In genomic region chr5:132065951-132066701, GRCh38 we compare ENCODE assay signal across 24 cellular contexts. TPM values are rescaled to one million over a fixed set of nuclear protein-coding genes. Genes with fewer than 3 reads are reported as not detected.
DNase-seq lines count a peak whose midpoint lies in the region; ATAC-seq and TF ChIP-seq lines count a peak whose summit lies in the region.
"Had no signal": no experiment of that assay in that cellular context is flagged by ENCODE, and none has a peak within 500 bp of the region (broad histone marks: within the 10 kb centered on the region; RNA-seq: fewer than 3 reads in every experiment).

No MANE protein-coding gene starts in this region.

- peak overlapping the region; percentile 56 for H2BK120ac ChIP-seq in IMR-90 (ENCODE audit: low read depth, low read length)

- H4K20me1 ChIP-seq in IMR-90 (ENCODE audit: insufficient read depth, low read length) (no peaks in the 10 kb centered on the region), osteoblast (ENCODE audit: insufficient read depth, low read length) (peaks cover 3% of the 10 kb centered on the region)

- H3K56ac ChIP-seq in IMR-90 (ENCODE audit: extremely low read depth, insufficient read depth, low read length): no peak overlapping the region

- H3K79me1 ChIP-seq in IMR-90 (ENCODE audit: low read depth in 1 of 2, low read length in 2 of 2): no peaks in the 10 kb centered on the region

- H3K9me3 Mint-ChIP-seq in activated CD4-positive, alpha-beta T cell treated with anti-CD3 and anti-CD28 coated beads, Interleukin-2, amount 10 ng/mL, durations not matched to agents 24 days and 14 days: no peaks in the 10 kb centered on the region
- H3K9me3 Mint-ChIP-seq in activated naive CD8-positive, alpha-beta T cell treated with anti-CD3 and anti-CD28 coated beads, Interleukin-2, amount 50 U/mL, for 24 hours: no peaks in the 10 kb centered on the region
- H3K9me3 Mint-ChIP-seq: activated B cell treated with CpG ODN at 0.5 μM for 24 hours, endodermal cell, neural progenitor cell had no signal

- TF ChIP-seq RAD21 in IMR-90 (IDR thresholded peaks at IDR 0.05; ENCODE audit: low read length): no peak

- intact Hi-C loops in activated CD4-positive, alpha-beta T cell treated with anti-CD3 and anti-CD28 coated beads, Interleukin-2, amount 10 ng/mL, durations not matched to agents 24 days and 14 days (cut with micrococcal nuclease): loop anchor here (1.0 to 5.0 kb wide), 6 partner anchors 45 to 435 kb away; partner anchors contain the start of gene SLC22A5
- intact Hi-C loops in IMR-90 (cut with micrococcal nuclease): loop anchor here (1.0 to 10.0 kb wide), 4 partner anchors 68 to 429 kb away; partner anchors contain the start of gene IRF1

- H3K9me3 ChIP-seq in IMR-90 (ENCODE audit: control insufficient read depth, insufficient read depth, low read length) (no peaks in the 10 kb centered on the region), osteoblast (ENCODE audit: low read depth, low read length) (no peaks in the 10 kb centered on the region)
- H3K9me3 ChIP-seq: A549, BE2C, esophagus muscularis mucosa, MG63, upper lobe of left lung had no signal

- no peak overlapping the region for H3K27ac ChIP-seq in IMR-90 (ENCODE audit: insufficient read depth, low read length)
- no peak overlapping the region for H3K27ac ChIP-seq in osteoblast (ENCODE audit: low read depth, low read length)
- H3K27ac ChIP-seq: A549, esophagus muscularis mucosa, neural progenitor cell, SK-N-MC, upper lobe of left lung had no signal

- WGBS in IMR-90 (ENCODE audit: extremely low coverage in 2 of 2, insufficient read length in 1 of 2), 2 experiments: 90% methylated on average over 7 of the region's 13 CpGs; no CpG with 5 or more reads in 1 of the 2 experiments

- H3K23ac ChIP-seq in IMR-90 (ENCODE audit: low read depth, low read length): no peak overlapping the region

- no TSS peak for BruUV-seq in IMR-90 (replicated peaks; lab: Mats Ljungman, UMichigan)

- peak overlapping the region; percentile 27; the same call in 1 of the 2 replicates for H2BK20ac ChIP-seq in IMR-90 (ENCODE audit: low read depth, low read length)

- dilution Hi-C loops in IMR-90 (cut with HindIII; ENCODE audit: low sequenced_read_pairs, unreplicated experiment): no loop called here

- H4K5ac ChIP-seq in IMR-90 (ENCODE audit: low read depth, low read length): no peak overlapping the region

- H3K4me3 Mint-ChIP-seq in activated CD4-positive, alpha-beta T cell treated with anti-CD3 and anti-CD28 coated beads, Interleukin-2, amount 10 ng/mL, durations not matched to agents 24 days and 14 days: no peak overlapping the region
- H3K4me3 Mint-ChIP-seq in activated naive CD8-positive, alpha-beta T cell treated with anti-CD3 and anti-CD28 coated beads, Interleukin-2, amount 50 U/mL, for 24 hours: no peak overlapping the region
- H3K4me3 Mint-ChIP-seq: activated B cell treated with CpG ODN at 0.5 μM for 24 hours, endodermal cell, neural progenitor cell had no signal

- H3K36me3 ChIP-seq in IMR-90 (ENCODE audit: control insufficient read depth, insufficient read depth, low read length) (no peaks in the 10 kb centered on the region), osteoblast (ENCODE audit: insufficient read depth, low read length) (no peaks in the 10 kb centered on the region)
- H3K36me3 ChIP-seq: BE2C, esophagus muscularis mucosa, MG63, neural progenitor cell, upper lobe of left lung had no signal

- no peaks in the 10 kb centered on the region for H3K36me3 Mint-ChIP-seq in activated CD4-positive, alpha-beta T cell treated with anti-CD3 and anti-CD28 coated beads, Interleukin-2, amount 10 ng/mL, durations not matched to agents 24 days and 14 days (ENCODE audit: low read depth)
- H3K36me3 Mint-ChIP-seq in activated naive CD8-positive, alpha-beta T cell treated with anti-CD3 and anti-CD28 coated beads, Interleukin-2, amount 50 U/mL, for 24 hours (ENCODE audit: low read depth): peaks cover 2% of the 10 kb centered on the region

- POLR2A ChIA-PET in IMR-90 (lab: Charles Lee; ENCODE audit: unreplicated experiment): no interaction called here

- CTCF ChIA-PET in IMR-90 (lab: Yijun Ruan, JAX): interaction anchor here (0.6 kb wide), 1 partner anchor 304 kb away, joined by 3 read pairs; no protein-coding TSS in a partner anchor

- peaks cover 5% of the 10 kb centered on the region for H3K4me1 ChIP-seq in IMR-90 (ENCODE audit: control insufficient read depth, insufficient read depth, low read length)
- H3K4me1 ChIP-seq in osteoblast (ENCODE audit: insufficient read depth, low read length): peaks cover 8% of the 10 kb centered on the region
- H3K4me1 ChIP-seq: A549, esophagus muscularis mucosa, neural progenitor cell had no signal

- H3K79me2 ChIP-seq in osteoblast (ENCODE audit: insufficient read depth, low read length): no peaks in the 10 kb centered on the region

- DNase-seq in activated CD4-positive, alpha-beta T cell treated with anti-CD3 and anti-CD28 coated beads, Interleukin-2, amount 10 ng/mL, durations not matched to agents 24 days and 14 days: no peak
- DNase-seq in activated CD4-positive, alpha-beta T cell treated with anti-CD3 and anti-CD28 coated beads, Interleukin-2, amount 50 U/mL, for 48 hours: no peak
- DNase-seq in IMR-90 (no peak), osteoblast (ENCODE audit: insufficient read length, low spot score, missing footprints) (peak; percentile 53), amygdala (lab: John Stamatoyannopoulos, UW) (no peak)
- DNase-seq in activated naive CD8-positive, alpha-beta T cell treated with anti-CD3 and anti-CD28 coated beads, Interleukin-2, amount 50 U/mL, for 24 hours: no peak
- DNase-seq: activated B cell treated with CpG ODN at 0.5 μM for 24 hours, cortex of kidney, GOT3 had no signal

- TF ChIP-seq CTCF in IMR-90 (conservative IDR thresholded peaks at IDR 0.05; ENCODE audit: low read depth, low read length) (no peak), osteoblast (IDR thresholded peaks at IDR 0.05; ENCODE audit: extremely low read depth, low read depth, low read length) (no peak)

- no peak overlapping the region for H3K18ac ChIP-seq in IMR-90 (ENCODE audit: low read depth, low read length)

- H2AK5ac ChIP-seq in IMR-90 (ENCODE audit: low read depth, low read length): peak overlapping the region; percentile 60

- no peak for TF ChIP-seq POLR2A in IMR-90 (IDR thresholded peaks at IDR 0.05; ENCODE audit: low read depth, low read length)

- H3K14ac ChIP-seq in IMR-90 (replicated peaks; ENCODE audit: low read depth, low read length): no peak overlapping the region; the same call in 1 of the 2 replicates

- peaks cover 66% of the 10 kb centered on the region for H3K4me1 Mint-ChIP-seq in activated CD4-positive, alpha-beta T cell treated with anti-CD3 and anti-CD28 coated beads, Interleukin-2, amount 10 ng/mL, durations not matched to agents 24 days and 14 days
- peaks cover 71% of the 10 kb centered on the region for H3K4me1 Mint-ChIP-seq in activated naive CD8-positive, alpha-beta T cell treated with anti-CD3 and anti-CD28 coated beads, Interleukin-2, amount 50 U/mL, for 24 hours
- H3K4me1 Mint-ChIP-seq: endodermal cell, neural progenitor cell had no signal

- H3K9ac ChIP-seq in IMR-90 (ENCODE audit: low read depth, low read length): no peak overlapping the region
- H3K9ac ChIP-seq: neural progenitor cell had no signal

- peak overlapping the region in 1 of 2 experiments; percentile 20; a peak in 1 of 4 replicates for H4K8ac ChIP-seq in IMR-90 (ENCODE audit: low read depth in 2 of 2, low read length in 2 of 2)

- peak overlapping the region; percentile 24; the same call in 1 of the 3 replicates for H2BK15ac ChIP-seq in IMR-90 (ENCODE audit: low read depth, low read length)

- in situ Hi-C loops in IMR-90 (cut with MboI; ENCODE audit: low sequenced_read_pairs): loop anchor here (5.0 to 10.0 kb wide), 2 partner anchors 116 to 299 kb away; partner anchors contain the start of gene SLC22A5

- H3K4ac ChIP-seq in IMR-90 (ENCODE audit: low read depth, low read length): peak overlapping the region; percentile 76

- ATAC-seq in IMR-90 (ENCODE audit: low read depth): no peak
- ATAC-seq in activated naive CD8-positive, alpha-beta T cell treated with anti-CD3 and anti-CD28 coated beads, Interleukin-2, amount 50 U/mL, for 24 hours: no peak
- no peak for ATAC-seq in HG02763 (IDR thresholded peaks at IDR 0.05; ENCODE audit: unreplicated experiment)
- ATAC-seq in GM21526 (IDR thresholded peaks at IDR 0.05; ENCODE audit: low FRiP score, unreplicated experiment): no peak

- H2AFZ ChIP-seq in IMR-90 (replicated peaks; ENCODE audit: low read length, poor library complexity) (peak overlapping the region; percentile 62), osteoblast (ENCODE audit: low read length) (no peak overlapping the region)
- H2AFZ ChIP-seq: neural progenitor cell had no signal

- no peaks in the 10 kb centered on the region for H3K27me3 ChIP-seq in IMR-90 (ENCODE audit: control insufficient read depth, insufficient read depth, low read length)
- H3K27me3 ChIP-seq in osteoblast (ENCODE audit: insufficient read depth, low read length): no peaks in the 10 kb centered on the region
- H3K27me3 ChIP-seq: BE2C, esophagus muscularis mucosa, MG63, neural progenitor cell, upper lobe of left lung had no signal

- peak overlapping the region; percentile 66 for H2AK9ac ChIP-seq in IMR-90 (replicated peaks; ENCODE audit: low read depth, low read length, poor library complexity)

- H3K9me1 ChIP-seq in IMR-90 (ENCODE audit: insufficient read depth, low read length): peaks cover 5% of the 10 kb centered on the region; the same call in 1 of the 2 replicates

- peak overlapping the region; percentile 62 for H3K27ac Mint-ChIP-seq in activated CD4-positive, alpha-beta T cell treated with anti-CD3 and anti-CD28 coated beads, Interleukin-2, amount 10 ng/mL, durations not matched to agents 24 days and 14 days
- peak overlapping the region; percentile 25 for H3K27ac Mint-ChIP-seq in activated naive CD8-positive, alpha-beta T cell treated with anti-CD3 and anti-CD28 coated beads, Interleukin-2, amount 50 U/mL, for 24 hours
- H3K27ac Mint-ChIP-seq: activated B cell treated with CpG ODN at 0.5 μM for 24 hours, endodermal cell, neural progenitor cell had no signal

- H4K91ac ChIP-seq in IMR-90 (ENCODE audit: insufficient read depth, low read depth, low read length): peak overlapping the region; percentile 33; the same call in 1 of the 2 replicates

- H3K4me3 ChIP-seq in IMR-90 (ENCODE audit: insufficient read depth, low read depth, low read length) (no peak overlapping the region), osteoblast (ENCODE audit: insufficient read depth, low read length) (no peak overlapping the region)
- H3K4me3 ChIP-seq: A549, esophagus muscularis mucosa, MG63, neural progenitor cell, SK-N-MC, upper lobe of left lung had no signal

- H3K4me2 ChIP-seq in IMR-90 (ENCODE audit: low read depth, low read length) (no peak overlapping the region), osteoblast (ENCODE audit: insufficient read depth, low read length) (no peak overlapping the region)
- H3K4me2 ChIP-seq: A549, neural progenitor cell had no signal

- no peaks in the 10 kb centered on the region for H3K27me3 Mint-ChIP-seq in activated CD4-positive, alpha-beta T cell treated with anti-CD3 and anti-CD28 coated beads, Interleukin-2, amount 10 ng/mL, durations not matched to agents 24 days and 14 days
- no peaks in the 10 kb centered on the region for H3K27me3 Mint-ChIP-seq in activated naive CD8-positive, alpha-beta T cell treated with anti-CD3 and anti-CD28 coated beads, Interleukin-2, amount 50 U/mL, for 24 hours
- H3K27me3 Mint-ChIP-seq: activated B cell treated with CpG ODN at 0.5 μM for 24 hours had no signal

- H2BK5ac ChIP-seq in IMR-90 (ENCODE audit: low read depth, low read length, poor library complexity, severe bottlenecking): no peak overlapping the region

RNA-seq across cellular contexts. Expression of gene IL3, which starts 5.7 kb away (rescaled TPM):
- 67.7 and 71.3 TPM in 2 replicates for total RNA-seq in activated CD4-positive, alpha-beta T cell treated with anti-CD3 and anti-CD28 coated beads, Interleukin-2, amount 10 ng/mL, durations not matched to agents 24 days and 14 days
- not detected in 2 replicates for total RNA-seq in IMR-90 (2012; rRNA removed)
- not detected in 2 replicates for polyA plus RNA-seq in IMR-90 (2012; rRNA removed)
- not detected in 2 replicates for polyA plus RNA-seq in IMR-90 (2012; cell fraction: cytosol; rRNA removed)
- not detected in 2 replicates for polyA plus RNA-seq in IMR-90 (2012; cell fraction: nucleus; rRNA removed; ENCODE audit: low replicate concordance)
- not detected in 2 replicates for total RNA-seq in osteoblast
- total RNA-seq: activated B cell treated with CpG ODN at 0.5 μM for 24 hours, endodermal cell, esophagus muscularis mucosa, left lobe of liver, mononuclear cell, progenitor cell of endocrine pancreas, subcutaneous adipose tissue, upper lobe of left lung had no signal
- polyA plus RNA-seq: A549, adipose tissue had no signal

RNA-seq across cellular contexts. Expression of gene CSF2, which starts 7.5 kb away (rescaled TPM):
- 1,084 and 1,122 TPM in 2 replicates for total RNA-seq in activated CD4-positive, alpha-beta T cell treated with anti-CD3 and anti-CD28 coated beads, Interleukin-2, amount 10 ng/mL, durations not matched to agents 24 days and 14 days
- not detected in 2 replicates for total RNA-seq in IMR-90 (2012; rRNA removed)
- polyA plus RNA-seq in IMR-90 (2012; rRNA removed): 0.26 and 0.31 TPM in 2 replicates
- polyA plus RNA-seq in IMR-90 (2012; cell fraction: cytosol; rRNA removed): 0.31 and 1.2 TPM in 2 replicates
- polyA plus RNA-seq in IMR-90 (2012; cell fraction: nucleus; rRNA removed; ENCODE audit: low replicate concordance): 0.70 and 0.79 TPM in 2 replicates
- total RNA-seq in osteoblast: not detected in 2 replicates
- total RNA-seq: activated B cell treated with CpG ODN at 0.5 μM for 24 hours, endodermal cell, esophagus muscularis mucosa, left lobe of liver, progenitor cell of endocrine pancreas, subcutaneous adipose tissue had no signal
- polyA plus RNA-seq: A549 had no signal

RNA-seq across cellular contexts. Expression of gene ACSL6, which starts 54.7 kb away (rescaled TPM):
- 36.9 and 39.6 TPM in 2 replicates for total RNA-seq in activated CD4-positive, alpha-beta T cell treated with anti-CD3 and anti-CD28 coated beads, Interleukin-2, amount 10 ng/mL, durations not matched to agents 24 days and 14 days
- not detected in 2 replicates for total RNA-seq in IMR-90 (2012; rRNA removed)
- polyA plus RNA-seq in IMR-90 (2012; rRNA removed): not detected in 2 replicates
- polyA plus RNA-seq in IMR-90 (2012; cell fraction: cytosol; rRNA removed): not detected in 2 replicates
- not detected in 2 replicates for polyA plus RNA-seq in IMR-90 (2012; cell fraction: nucleus; rRNA removed; ENCODE audit: low replicate concordance)
- not detected in 2 replicates for total RNA-seq in osteoblast

Comparison
In these comparisons a context has a peak if more than half of its experiments do, and no peak if none do; other contexts are left out.
1. RNA of gene IL3, which starts 5.7 kb away (total RNA-seq): 67.7 to 71.3 TPM in activated CD4-positive, alpha-beta T cell treated with anti-CD3 and anti-CD28 coated beads, Interleukin-2, amount 10 ng/mL, durations not matched to agents 24 days and 14 days; not detected in IMR-90 and not detected in osteoblast; every median in the first group is over 10 times any median in the second.
2. RNA of gene CSF2, which starts 7.5 kb away (total RNA-seq): 1,084 to 1,122 TPM in activated CD4-positive, alpha-beta T cell treated with anti-CD3 and anti-CD28 coated beads, Interleukin-2, amount 10 ng/mL, durations not matched to agents 24 days and 14 days; not detected in IMR-90 and not detected in osteoblast; every median in the first group is over 1,000 times any median in the second.
3. RNA of gene ACSL6, which starts 54.7 kb away (total RNA-seq): 36.9 to 39.6 TPM in activated CD4-positive, alpha-beta T cell treated with anti-CD3 and anti-CD28 coated beads, Interleukin-2, amount 10 ng/mL, durations not matched to agents 24 days and 14 days; not detected in IMR-90 and not detected in osteoblast; every median in the first group is over 10 times any median in the second.